18 cellular contexts compared by ENCODE assay signal in the genomic region with DNA sequence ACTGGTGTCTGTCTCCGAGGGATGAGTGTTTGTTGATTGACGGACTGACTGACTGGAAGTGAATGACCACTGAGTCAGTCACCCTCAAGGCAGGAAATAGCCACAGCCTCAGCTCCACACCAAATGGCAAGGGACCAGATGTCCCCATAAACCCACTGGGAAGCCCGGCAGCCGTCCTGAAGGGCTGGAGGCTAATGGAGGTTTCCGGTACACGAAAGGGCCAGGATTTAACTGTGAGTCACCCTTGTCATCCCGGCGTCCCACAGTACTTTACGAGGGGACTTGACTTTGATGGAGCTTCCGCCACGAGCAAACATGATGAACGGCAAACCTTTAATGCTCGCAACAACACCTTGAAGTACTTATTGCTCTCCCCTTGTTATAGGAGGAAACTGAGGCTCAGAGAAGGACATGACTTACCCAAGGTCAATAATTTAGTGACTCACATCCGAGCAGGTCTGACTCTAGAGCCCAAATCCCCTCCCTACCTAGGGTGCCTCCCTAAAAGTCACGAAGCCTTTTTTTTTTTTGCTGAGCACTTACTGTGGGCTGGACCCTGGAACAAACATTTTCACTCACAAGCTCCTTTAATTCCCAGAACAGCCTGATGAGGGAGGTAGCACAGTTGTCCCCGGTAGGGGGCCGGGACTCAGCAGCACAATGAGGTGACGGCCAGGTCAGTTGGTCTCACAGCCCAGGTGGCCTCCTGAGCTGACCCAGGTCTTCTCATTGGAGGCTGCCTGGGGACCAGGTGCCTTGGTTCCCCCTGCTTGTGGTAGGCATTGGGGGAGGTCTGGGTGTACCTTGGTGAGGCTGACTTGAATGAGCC. TPM values are rescaled to one million over a fixed set of nuclear protein-coding genes. Genes with fewer than 3 reads are reported as not detected.
DNase-seq lines count a peak whose midpoint lies in the region; ATAC-seq, FAIRE-seq and TF ChIP-seq lines count a peak whose summit lies in the region.
"Had no signal": no experiment of that assay in that cellular context is flagged by ENCODE, and none has a peak within 500 bp of the region (broad histone marks: within the 10 kb centered on the region; RNA-seq: fewer than 3 reads in every experiment).

No MANE protein-coding gene starts in this region.

- H2AK5ac ChIP-seq in neuronal stem cell (ENCODE audit: low read depth, low read length): peak overlapping the region; percentile 83

- intact Hi-C loops in endothelial cell of umbilical vein (cut with micrococcal nuclease): no loop called here

- dilution Hi-C loops in endothelial cell of umbilical vein (cut with MboI; ENCODE audit: extremely low pct_ligation_motif_present, low sequenced_read_pairs): no loop called here

- no peak overlapping the region for H3K4me3 ChIP-seq in endothelial cell of umbilical vein (replicated peaks in 1 of 3; ENCODE audit: insufficient read depth in 1 of 3, low read depth in 1 of 3, low read length in 3 of 3)
- no peak overlapping the region for H3K4me3 ChIP-seq in neuronal stem cell (ENCODE audit: low read length in 2 of 2)

- H4K20me1 ChIP-seq in endothelial cell of umbilical vein (replicated peaks; ENCODE audit: control insufficient read depth, extremely low read depth, insufficient read depth, low read length): no peaks in the 10 kb centered on the region

- H3K36me3 ChIP-seq in endothelial cell of umbilical vein (ENCODE audit: control insufficient read depth in 2 of 2, extremely low read depth in 1 of 2, insufficient read depth in 2 of 2, low read length in 2 of 2) (no peaks in the 10 kb centered on the region), neuronal stem cell (replicated peaks in 1 of 2; ENCODE audit: control insufficient read depth in 2 of 2, insufficient read depth in 2 of 2, low read length in 2 of 2) (no peaks in the 10 kb centered on the region)

- CTCF ChIA-PET in endothelial cell of umbilical vein (lab: Charles Lee): interaction anchor here (0.9 to 2.4 kb wide), 15 partner anchors 9 to 244 kb away, joined by 3 to 11 read pairs (median 4); partner anchors contain the start of gene GCAT

- H3K36me3 Mint-ChIP-seq in activated naive CD4-positive, alpha-beta T cell treated with anti-CD3 and anti-CD28 coated beads, Interleukin-2, amount 50 U/mL, for 72 hours: no peaks in the 10 kb centered on the region

- H4K8ac ChIP-seq in neuronal stem cell (ENCODE audit: low read depth, low read length): no peak overlapping the region

- no peak overlapping the region for H2BK15ac ChIP-seq in neuronal stem cell (ENCODE audit: low read length)

- no peak for TF ChIP-seq POLR2A in endothelial cell of umbilical vein (IDR thresholded peaks at IDR 0.05; ENCODE audit: low read depth, low read length)

- peak overlapping the region; percentile 73 for H3K23ac ChIP-seq in neuronal stem cell (ENCODE audit: low read depth, low read length, poor library complexity)

- in situ Hi-C loops in KBM-7 (cut with MboI; ENCODE audit: low pct_unique_long_range_greater_than_20kb, low sequenced_read_pairs): no loop called here

- peak overlapping the region; percentile 71 for H3K14ac ChIP-seq in neuronal stem cell (ENCODE audit: low read length)

- no CpG with 5 or more reads among the region's 18 CpGs for WGBS in neuronal stem cell (ENCODE audit: extremely low coverage in 2 of 2, insufficient read length in 2 of 2, insufficient replicate concordance in 1 of 2), 2 donors

- H3K79me1 ChIP-seq in neuronal stem cell (ENCODE audit: low read depth, low read length): no peaks in the 10 kb centered on the region

- H3K79me2 ChIP-seq in endothelial cell of umbilical vein (ENCODE audit: control insufficient read depth, insufficient read depth, low read length): no peaks in the 10 kb centered on the region

- H2BK12ac ChIP-seq in neuronal stem cell (ENCODE audit: low read length): no peak overlapping the region

- H2BK120ac ChIP-seq in neuronal stem cell (ENCODE audit: low read depth, low read length): no peak overlapping the region

- H3K27ac ChIP-seq in endothelial cell of umbilical vein (ENCODE audit: insufficient read depth, low read depth, low read length) (no peak overlapping the region), neuronal stem cell (replicated peaks; ENCODE audit: low read length) (no peak overlapping the region)

- no peaks in the 10 kb centered on the region for H3K9me3 Mint-ChIP-seq in activated naive CD4-positive, alpha-beta T cell treated with anti-CD3 and anti-CD28 coated beads, Interleukin-2, amount 50 U/mL, for 72 hours
- H3K9me3 Mint-ChIP-seq: activated CD4-positive, alpha-beta T cell treated with anti-CD3 and anti-CD28 coated beads, Interleukin-2, amount 10 ng/mL, durations not matched to agents 24 days and 14 days; activated T-helper 1 cell treated with anti-CD3 and anti-CD28 coated beads, Interleukin-12 subunit alpha, Interleukin-12 subunit beta, Interleukin-2, Interleukin-4 antibody, amounts not matched to agents 30 ng/mL and 10 ng/mL and 1 ng/mL, durations not matched to agents 14 hours and 24 hours and 36 hours had no signal

- H3K4ac ChIP-seq in neuronal stem cell (ENCODE audit: low read length): no peak overlapping the region

- no peak overlapping the region for H3K27ac Mint-ChIP-seq in activated naive CD4-positive, alpha-beta T cell treated with anti-CD3 and anti-CD28 coated beads, Interleukin-2, amount 50 U/mL, for 72 hours
- H3K27ac Mint-ChIP-seq: activated CD4-positive, alpha-beta T cell treated with anti-CD3 and anti-CD28 coated beads, Interleukin-2, amount 10 ng/mL, durations not matched to agents 24 days and 14 days; activated T-helper 1 cell treated with anti-CD3 and anti-CD28 coated beads, Interleukin-12 subunit alpha, Interleukin-12 subunit beta, Interleukin-2, Interleukin-4 antibody, amounts not matched to agents 30 ng/mL and 10 ng/mL and 1 ng/mL, durations not matched to agents 14 hours and 24 hours and 36 hours had no signal

- no peak overlapping the region for H3K9ac ChIP-seq in endothelial cell of umbilical vein (replicated peaks; ENCODE audit: extremely low read depth, insufficient read depth, low read length)
- H3K9ac ChIP-seq in neuronal stem cell (ENCODE audit: low read depth, low read length, poor library complexity): no peak overlapping the region

- H3K4me2 ChIP-seq in endothelial cell of umbilical vein (ENCODE audit: insufficient read depth, low read length) (no peak overlapping the region), neuronal stem cell (ENCODE audit: insufficient read depth, low read length, poor library complexity, severe bottlenecking) (no peak overlapping the region)

- H3K4me1 ChIP-seq in endothelial cell of umbilical vein (ENCODE audit: control insufficient read depth, extremely low read depth, insufficient read depth, low read length) (peaks cover 15% of the 10 kb centered on the region), neuronal stem cell (ENCODE audit: control insufficient read depth in 2 of 2, insufficient read depth in 1 of 2, low read depth in 1 of 2, low read length in 2 of 2) (peaks cover 5 to 10% of the 10 kb centered on the region in 2 donors)

- H3K9me3 ChIP-seq in endothelial cell of umbilical vein (replicated peaks; ENCODE audit: control insufficient read depth, insufficient read depth, low read length) (no peaks in the 10 kb centered on the region), neuronal stem cell (replicated peaks in 1 of 2; ENCODE audit: control insufficient read depth in 2 of 2, insufficient read depth in 1 of 2, low read depth in 1 of 2, low read length in 2 of 2) (peaks cover 0 to 3% of the 10 kb centered on the region in 2 donors)

- H2BK5ac ChIP-seq in neuronal stem cell (ENCODE audit: low read length): no peak overlapping the region

- peak overlapping the region; percentile 28 for H3K18ac ChIP-seq in neuronal stem cell (ENCODE audit: low read length)

- ATAC-seq in HG02884 (IDR thresholded peaks at IDR 0.05; ENCODE audit: unreplicated experiment): no peak
- no peak for ATAC-seq in activated naive CD4-positive, alpha-beta T cell treated with anti-CD3 and anti-CD28 coated beads, Interleukin-2, amount 50 U/mL, for 72 hours

- H4K91ac ChIP-seq in neuronal stem cell (ENCODE audit: low read depth, low read length, poor library complexity): no peak overlapping the region

- FAIRE-seq in endothelial cell of umbilical vein (lab: Jason Lieb, UNC): peak; percentile 87

- POLR2A ChIA-PET in endothelial cell of umbilical vein (lab: Charles Lee): no interaction called here

- peak in 1 of 2 donors; percentile 20 for TF ChIP-seq CTCF in endothelial cell of umbilical vein (IDR thresholded peaks at IDR 0.05; ENCODE audit: extremely low read depth in 1 of 2, insufficient read depth in 1 of 2, low read depth in 1 of 2, low read length in 2 of 2)

- no peaks in the 10 kb centered on the region for H3K9me1 ChIP-seq in endothelial cell of umbilical vein (replicated peaks; ENCODE audit: control insufficient read depth, extremely low read depth, insufficient read depth, low read length)

- DNase-seq in ELR (ENCODE audit: low read depth) (peak; percentile 90), OCI-M1 (lab: John Stamatoyannopoulos, UW) (peak; percentile 14), endothelial cell of umbilical vein (ENCODE audit: low read depth, low spot score) (peak; percentile 29), neuronal stem cell (ENCODE audit: low spot score) (no peak), KBM-7 (no peak), NCI-H1105 (lab: John Stamatoyannopoulos, UW) (no peak)
- DNase-seq in activated naive CD4-positive, alpha-beta T cell treated with anti-CD3 and anti-CD28 coated beads, Interleukin-2, amount 50 U/mL, for 72 hours (ENCODE audit: low spot score in 2 of 2): no peak
- DNase-seq: activated CD4-positive, alpha-beta T cell treated with anti-CD3 and anti-CD28 coated beads, Interleukin-2, amount 10 ng/mL, durations not matched to agents 24 days and 14 days; aorta; C1 segment of cervical spinal cord; GF-D8; NCI-H2171 treated with DMSO at 0.1 percent for 48 hours; stimulated activated CD4-positive, alpha-beta T cell treated with anti-CD3 and anti-CD28 coated beads, Interleukin-4, amount 100 ng/mL, for 24 hours; stimulated activated naive CD4-positive, alpha-beta T cell; T-helper 1 cell had no signal

- H2AFZ ChIP-seq in endothelial cell of umbilical vein (ENCODE audit: low read depth, low read length): no peak overlapping the region
- no peak overlapping the region for H2AFZ ChIP-seq in neuronal stem cell (ENCODE audit: low read length)

- BruUV-seq in endothelial cell of umbilical vein (replicated peaks; lab: Mats Ljungman, UMichigan): no TSS peak

- H3K27me3 ChIP-seq in endothelial cell of umbilical vein (ENCODE audit: control insufficient read depth in 2 of 2, insufficient read depth in 2 of 2, low read length in 2 of 2) (no peaks in the 10 kb centered on the region), neuronal stem cell (ENCODE audit: control insufficient read depth in 3 of 3, insufficient read depth in 3 of 3, low read depth in 1 of 3, low read length in 3 of 3) (no peaks in the 10 kb centered on the region)

RNA-seq across cellular contexts. Expression of gene GCAT, which starts 25.2 kb away (rescaled TPM):
- 19.7 and 19.9 TPM in 2 replicates for total RNA-seq in endothelial cell of umbilical vein
- polyA plus RNA-seq in endothelial cell of umbilical vein: 19.7 and 24.4 TPM in 2 replicates
- polyA plus RNA-seq in endothelial cell of umbilical vein (2011; cell fraction: cytosol; rRNA removed): 14.5 and 16.7 TPM in 2 replicates
- polyA plus RNA-seq in endothelial cell of umbilical vein (2011; cell fraction: nucleus; rRNA removed): 11.3 and 14.8 TPM in 2 replicates
- 11.3 and 13.0 TPM in 2 replicates for polyA plus RNA-seq in endothelial cell of umbilical vein (2012)
- 10.5 and 11.2 TPM in 2 replicates for polyA minus RNA-seq in endothelial cell of umbilical vein
- polyA minus RNA-seq in endothelial cell of umbilical vein (2011; cell fraction: cytosol; rRNA and poly(A)+ RNA removed): 6.8 TPM
- polyA minus RNA-seq in endothelial cell of umbilical vein (2011; cell fraction: nucleus; rRNA and poly(A)+ RNA removed): 2.5 and 3.3 TPM in 2 replicates
- 22.8 TPM for polyA plus RNA-seq in neuronal stem cell (2013, experiment 1 of 2)
- 22.6 TPM for polyA plus RNA-seq in neuronal stem cell (2013, experiment 2 of 2)
- total RNA-seq in activated naive CD4-positive, alpha-beta T cell treated with anti-CD3 and anti-CD28 coated beads, Interleukin-2, amount 50 U/mL, for 72 hours: 10 to 100 TPM in 1 of 2 donors, 1 to 10 TPM in 1; 7.5 to 20.7 TPM

RNA-seq across cellular contexts. Expression of gene GALR3, which starts 40.6 kb away (rescaled TPM):
- total RNA-seq in endothelial cell of umbilical vein: not detected in 2 replicates
- polyA plus RNA-seq in endothelial cell of umbilical vein: not detected in 2 replicates
- polyA plus RNA-seq in endothelial cell of umbilical vein (2011; cell fraction: cytosol; rRNA removed): not detected in 2 replicates
- not detected in 2 replicates for polyA plus RNA-seq in endothelial cell of umbilical vein (2011; cell fraction: nucleus; rRNA removed)
- not detected in 2 replicates for polyA plus RNA-seq in endothelial cell of umbilical vein (2012)
- 0.34 TPM in 1 of 2 replicates, not detected in the other for polyA minus RNA-seq in endothelial cell of umbilical vein
- not detected for polyA minus RNA-seq in endothelial cell of umbilical vein (2011; cell fraction: cytosol; rRNA and poly(A)+ RNA removed)
- not detected in 2 replicates for polyA minus RNA-seq in endothelial cell of umbilical vein (2011; cell fraction: nucleus; rRNA and poly(A)+ RNA removed)
- 0.13 TPM for polyA plus RNA-seq in neuronal stem cell (2013, experiment 1 of 2)
- 0.06 TPM for polyA plus RNA-seq in neuronal stem cell (2013, experiment 2 of 2)
- not detected for total RNA-seq in activated naive CD4-positive, alpha-beta T cell treated with anti-CD3 and anti-CD28 coated beads, Interleukin-2, amount 50 U/mL, for 72 hours
- total RNA-seq: activated CD4-positive, alpha-beta T cell treated with anti-CD3 and anti-CD28 coated beads, Interleukin-2, amount 10 ng/mL, durations not matched to agents 24 days and 14 days; activated T-helper 1 cell treated with anti-CD3 and anti-CD28 coated beads, Interleukin-12 subunit alpha, Interleukin-12 subunit beta, Interleukin-2, Interleukin-4 antibody, amounts not matched to agents 30 ng/mL and 10 ng/mL and 1 ng/mL, durations not matched to agents 14 hours and 24 hours and 36 hours; aorta; renal cortical epithelial cell had no signal

Comparison
In these comparisons a context has a peak if more than half of its experiments do, and no peak if none do; other contexts are left out.
1. DNase-seq: peak in ELR (single experiment), OCI-M1 (single experiment) and endothelial cell of umbilical vein (single experiment); none in neuronal stem cell (single experiment), activated naive CD4-positive, alpha-beta T cell treated with anti-CD3 and anti-CD28 coated beads, Interleukin-2, amount 50 U/mL, for 72 hours (0 of 2), KBM-7 (single experiment) and NCI-H1105 (single experiment).